17 cellular contexts compared by ENCODE assay signal in the genomic region with DNA sequence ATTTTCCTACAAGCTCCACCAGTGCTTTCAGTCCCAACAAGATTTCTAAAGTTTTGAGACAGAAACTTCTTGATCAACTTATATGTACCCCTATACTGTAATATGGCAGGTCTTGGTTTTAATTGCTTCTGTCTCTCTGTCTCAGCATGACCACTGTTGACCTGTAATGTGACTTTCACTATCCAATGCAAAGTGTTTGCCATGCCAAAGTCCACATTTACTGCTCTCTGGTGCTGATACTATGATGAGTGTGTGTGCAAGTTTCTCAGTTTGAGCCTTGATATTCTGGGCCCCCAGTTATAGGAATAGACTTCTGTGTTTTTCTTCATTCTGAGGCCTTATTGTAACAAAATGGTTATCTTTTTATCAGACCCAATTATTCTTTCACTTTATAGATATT. TPM values are rescaled to one million over a fixed set of nuclear protein-coding genes. Genes with fewer than 3 reads are reported as not detected.
A peak's percentile ranks its signal among the peaks of the same experiment; 100 is the strongest.
DNase-seq lines count a peak whose midpoint lies in the region; ATAC-seq and TF ChIP-seq lines count a peak whose summit lies in the region.
"Had no signal": no experiment of that assay in that cellular context is flagged by ENCODE, and none has a peak within 500 bp of the region (broad histone marks: within the 10 kb centered on the region; RNA-seq: fewer than 3 reads in every experiment).

No MANE protein-coding gene starts in this region.

- no peak overlapping the region for H3K27ac ChIP-seq in suprapubic skin
- H3K27ac ChIP-seq: BLaER1 treated with 17β-estradiol and CSF1 and Interleukin-3, amounts not matched to agents 10 nM and 100 nM had no signal

- TF ChIP-seq EP300 in suprapubic skin (IDR thresholded peaks at IDR 0.05): no peak

- H3K4me1 ChIP-seq in mucosa of descending colon (ENCODE audit: low read depth): no peaks in the 10 kb centered on the region
- no peaks in the 10 kb centered on the region for H3K4me1 ChIP-seq in suprapubic skin
- H3K4me1 ChIP-seq: HAP-1 had no signal

- TF ChIP-seq CTCF in mucosa of descending colon (IDR thresholded peaks at IDR 0.05): no peak
- no peak for TF ChIP-seq CTCF in suprapubic skin (IDR thresholded peaks at IDR 0.05)

- DNase-seq in HuH-7.5 (ENCODE audit: low spot score) (peak; percentile 11), left lobe of liver (ENCODE audit: low spot score) (no peak), mucosa of descending colon (no peak), NCI-H748 (lab: John Stamatoyannopoulos, UW; ENCODE audit: unreplicated experiment) (no peak), suprapubic skin (ENCODE audit: low spot score in 2 of 2) (no peak), H4 (ENCODE audit: low spot score) (no peak)
- DNase-seq: Calu3; CD8-positive, alpha-beta T cell; DMS79 treated with DMSO at 0.1 percent for 48 hours; GF-D8; GOT3; IMR-90 had no signal

- intact Hi-C loops in mucosa of descending colon (cut with DNase I, micrococcal nuclease): no loop called here

- H3K36me3 ChIP-seq in mucosa of descending colon (ENCODE audit: low read depth) (no peaks in the 10 kb centered on the region), suprapubic skin (no peaks in the 10 kb centered on the region)
- H3K36me3 ChIP-seq: BLaER1 treated with 17β-estradiol and CSF1 and Interleukin-3, amounts not matched to agents 10 nM and 100 nM; HAP-1 had no signal

- no peaks in the 10 kb centered on the region for H3K27me3 ChIP-seq in suprapubic skin
- H3K27me3 ChIP-seq: BLaER1 treated with 17β-estradiol and CSF1 and Interleukin-3, amounts not matched to agents 10 nM and 100 nM had no signal

- H3K4me3 ChIP-seq in mucosa of descending colon (no peak overlapping the region), suprapubic skin (no peak overlapping the region)
- H3K4me3 ChIP-seq: BLaER1 treated with 17β-estradiol and CSF1 and Interleukin-3, amounts not matched to agents 10 nM and 100 nM; HAP-1; K562 had no signal

- TF ChIP-seq POLR2A in suprapubic skin (IDR thresholded peaks at IDR 0.05): no peak

- H3K9me3 ChIP-seq in mucosa of descending colon (no peaks in the 10 kb centered on the region), suprapubic skin (no peaks in the 10 kb centered on the region)
- H3K9me3 ChIP-seq: HAP-1 had no signal

- peak; percentile 98 for ATAC-seq in left lobe of liver
- ATAC-seq in mucosa of descending colon: peak; percentile 55
- ATAC-seq: CD8-positive, alpha-beta T cell; K562 had no signal

RNA-seq across cellular contexts. Expression of gene OR2J2, which starts 45.8 kb away (rescaled TPM):
- total RNA-seq in left lobe of liver: not detected
- total RNA-seq in mucosa of descending colon: not detected
- not detected for total RNA-seq in suprapubic skin
- not detected in 2 replicates for total RNA-seq in H4 (2014; rRNA removed; shearing (Covaris generic))
- total RNA-seq: A172; B cell; Calu3; CD8-positive, alpha-beta T cell; IMR-90; K562 had no signal
